In genomic region chr22:29704528-29705285, GRCh38 we compare ENCODE assay signal across 11 cellular contexts. TPM values are rescaled to one million over a fixed set of nuclear protein-coding genes. Genes with fewer than 3 reads are reported as not detected.
DNase-seq lines count a peak whose midpoint lies in the region; ATAC-seq, FAIRE-seq and TF ChIP-seq lines count a peak whose summit lies in the region.
"Had no signal": no experiment of that assay in that cellular context is flagged by ENCODE, and none has a peak within 500 bp of the region (broad histone marks: within the 10 kb centered on the region; RNA-seq: fewer than 3 reads in every experiment).

No MANE protein-coding gene starts in this region.

- intact Hi-C loops in psoas muscle (cut with DNase I), result no loop called here

- H3K4me3 Mint-ChIP-seq in neural progenitor cell (peak overlapping the region; percentile 68), type B pancreatic cell (no peak overlapping the region)
- no peak overlapping the region for H3K4me3 Mint-ChIP-seq in activated CD8-positive, alpha-beta memory T cell treated with anti-CD3 and anti-CD28 coated beads, Interleukin-2, amount 10 ng/mL, durations not matched to agents 7 days and 5 days

- peaks cover 39% of the 10 kb centered on the region for H3F3A ChIP-seq in neural progenitor cell (ENCODE audit: low read depth)

- peak overlapping the region; percentile 21 for H3K4me2 ChIP-seq in neural progenitor cell

- no peak for TF ChIP-seq CTCF in bronchial epithelial cell (IDR thresholded peaks at IDR 0.05; ENCODE audit: insufficient read depth, low read length, severe bottlenecking)
- no peak for TF ChIP-seq CTCF in neural progenitor cell (IDR thresholded peaks at IDR 0.05)
- TF ChIP-seq CTCF in type B pancreatic cell (conservative IDR thresholded peaks at IDR 0.05), result no peak
- no peak for TF ChIP-seq CTCF in psoas muscle (IDR thresholded peaks at IDR 0.05)

- H4K20me1 ChIP-seq in neural progenitor cell (ENCODE audit: low read depth), result peaks cover 33% of the 10 kb centered on the region

- H3K27ac Mint-ChIP-seq in neural progenitor cell, result peak overlapping the region; percentile 89
- no peak overlapping the region for H3K27ac Mint-ChIP-seq in type B pancreatic cell
- no peak overlapping the region for H3K27ac Mint-ChIP-seq in activated CD8-positive, alpha-beta memory T cell treated with anti-CD3 and anti-CD28 coated beads, Interleukin-2, amount 10 ng/mL, durations not matched to agents 7 days and 5 days

- peaks cover 60% of the 10 kb centered on the region for H3K4me1 Mint-ChIP-seq in neural progenitor cell
- peaks cover 33% of the 10 kb centered on the region for H3K4me1 Mint-ChIP-seq in type B pancreatic cell (ENCODE audit: unreplicated experiment)
- peaks cover 7% of the 10 kb centered on the region for H3K4me1 Mint-ChIP-seq in activated CD8-positive, alpha-beta memory T cell treated with anti-CD3 and anti-CD28 coated beads, Interleukin-2, amount 10 ng/mL, durations not matched to agents 7 days and 5 days

- CTCF ChIA-PET in activated CD8-positive, alpha-beta memory T cell treated with anti-CD3 and anti-CD28 coated beads, Interleukin-2, amount 10 ng/mL, durations not matched to agents 7 days and 5 days (lab: Charles Lee), result interaction anchor here (1.0 kb wide), 1 partner anchor 384 kb away, joined by 3 read pairs; no protein-coding TSS in a partner anchor

- 19 to 33% (median 23%) methylated on average over 12 to 14 of the region's 14 CpGs for WGBS in psoas muscle, 3 donors

- H3K27ac ChIP-seq in neural progenitor cell (no peak overlapping the region), psoas muscle (no peak overlapping the region)

- no peaks in the 10 kb centered on the region for H3K79me2 ChIP-seq in neural progenitor cell (ENCODE audit: low read depth)

- no peak for ATAC-seq in activated CD8-positive, alpha-beta memory T cell treated with anti-CD3 and anti-CD28 coated beads, Interleukin-2, amount 10 ng/mL, durations not matched to agents 7 days and 5 days
- no peak for ATAC-seq in psoas muscle

- H3K4me3 ChIP-seq in bronchial epithelial cell (ENCODE audit: low read depth, low read length), result no peak overlapping the region
- H3K4me3 ChIP-seq in neural progenitor cell, result no peak overlapping the region
- H3K4me3 ChIP-seq in psoas muscle, result no peak overlapping the region
- H3K4me3 ChIP-seq: coronary artery had no signal

- H3K9me3 Mint-ChIP-seq in neural progenitor cell (no peaks in the 10 kb centered on the region), type B pancreatic cell (no peaks in the 10 kb centered on the region)
- no peaks in the 10 kb centered on the region for H3K9me3 Mint-ChIP-seq in activated CD8-positive, alpha-beta memory T cell treated with anti-CD3 and anti-CD28 coated beads, Interleukin-2, amount 10 ng/mL, durations not matched to agents 7 days and 5 days (ENCODE audit: low read depth)

- no peaks in the 10 kb centered on the region for H3K9me3 ChIP-seq in neural progenitor cell (ENCODE audit: low read depth)
- no peaks in the 10 kb centered on the region for H3K9me3 ChIP-seq in psoas muscle

- no peak overlapping the region for H2AFZ ChIP-seq in neural progenitor cell (replicated peaks)

- H3K9ac ChIP-seq in neural progenitor cell, result no peak overlapping the region

- peak; percentile 66 for FAIRE-seq in bronchial epithelial cell (lab: Jason Lieb, UNC)

- peak; percentile 50 for DNase-seq in DMS153 treated with DMSO at 0.1 percent for 48 hours (lab: John Stamatoyannopoulos, UW; ENCODE audit: unreplicated experiment)
- peak; percentile 93 for DNase-seq in NCI-H1092 (lab: John Stamatoyannopoulos, UW)
- no peak for DNase-seq in bronchial epithelial cell (ENCODE audit: low read depth)
- no peak for DNase-seq in neural progenitor cell (ENCODE audit: low spot score)
- DNase-seq in type B pancreatic cell (ENCODE audit: extremely low spot score, unreplicated experiment), result no peak
- DNase-seq in activated CD8-positive, alpha-beta memory T cell treated with anti-CD3 and anti-CD28 coated beads, Interleukin-2, amount 10 ng/mL, durations not matched to agents 7 days and 5 days, result no peak
- no peak for DNase-seq in stimulated activated naive CD4-positive, alpha-beta T cell (lab: John Stamatoyannopoulos, UW)
- DNase-seq in psoas muscle, result no peak
- DNase-seq: activated CD4-positive, CD25-positive, alpha-beta regulatory T cell treated with anti-CD3 and anti-CD28 coated beads, Interleukin-2, amount 50 U/mL, for 72 hours had no signal

- no peaks in the 10 kb centered on the region for H3K36me3 Mint-ChIP-seq in neural progenitor cell
- H3K36me3 Mint-ChIP-seq in type B pancreatic cell, result no peaks in the 10 kb centered on the region
- no peaks in the 10 kb centered on the region for H3K36me3 Mint-ChIP-seq in activated CD8-positive, alpha-beta memory T cell treated with anti-CD3 and anti-CD28 coated beads, Interleukin-2, amount 10 ng/mL, durations not matched to agents 7 days and 5 days

- H3K27me3 Mint-ChIP-seq in neural progenitor cell (ENCODE audit: insufficient read depth, low read depth), result peaks cover 22% of the 10 kb centered on the region
- peaks cover 53% of the 10 kb centered on the region for H3K27me3 Mint-ChIP-seq in type B pancreatic cell
- peaks cover 14% of the 10 kb centered on the region for H3K27me3 Mint-ChIP-seq in activated CD8-positive, alpha-beta memory T cell treated with anti-CD3 and anti-CD28 coated beads, Interleukin-2, amount 10 ng/mL, durations not matched to agents 7 days and 5 days

- no peaks in the 10 kb centered on the region for H3K36me3 ChIP-seq in bronchial epithelial cell (ENCODE audit: control insufficient read depth, insufficient read depth, low read length)
- no peaks in the 10 kb centered on the region for H3K36me3 ChIP-seq in neural progenitor cell
- no peaks in the 10 kb centered on the region for H3K36me3 ChIP-seq in psoas muscle (ENCODE audit: insufficient read depth in 1 of 2, low read depth in 1 of 2)

- peaks cover 59% of the 10 kb centered on the region for H3K4me1 ChIP-seq in neural progenitor cell
- peaks cover 16% of the 10 kb centered on the region for H3K4me1 ChIP-seq in psoas muscle

- peaks cover 3% of the 10 kb centered on the region for H3K27me3 ChIP-seq in bronchial epithelial cell (ENCODE audit: control insufficient read depth, insufficient read depth, low read length)
- H3K27me3 ChIP-seq in neural progenitor cell, result peaks cover 25% of the 10 kb centered on the region
- peaks cover 0 to 3% (median 0%) of the 10 kb centered on the region in 3 donors for H3K27me3 ChIP-seq in psoas muscle (ENCODE audit: insufficient read depth in 3 of 3, low read length in 2 of 3)

RNA-seq across cellular contexts. Expression of gene CABP7, which starts 15.1 kb away (rescaled TPM):
- total RNA-seq in bronchial epithelial cell (not detected in 2 replicates), neural progenitor cell (ENCODE audit: low replicate concordance) (0.09 TPM in 1 of 2 replicates, not detected in the other), type B pancreatic cell (ENCODE audit: low replicate concordance) (1.1 and 1.7 TPM in 2 replicates), psoas muscle (not detected)
- total RNA-seq in activated CD8-positive, alpha-beta memory T cell treated with anti-CD3 and anti-CD28 coated beads, Interleukin-2, amount 10 ng/mL, durations not matched to agents 7 days and 5 days, result not detected
- polyA plus RNA-seq in psoas muscle, result under 1 TPM; 0.03 to 0.07 (median 0.04) TPM
- total RNA-seq: lung microvascular endothelial cell had no signal

Comparison
In these comparisons a context has a peak if more than half of its experiments do, and no peak if none do; other contexts are left out.
1. DNase-seq: peak in DMS153 treated with DMSO at 0.1 percent for 48 hours (single experiment) and NCI-H1092 (single experiment); none in bronchial epithelial cell (single experiment), neural progenitor cell (single experiment), type B pancreatic cell (single experiment), activated CD8-positive, alpha-beta memory T cell treated with anti-CD3 and anti-CD28 coated beads, Interleukin-2, amount 10 ng/mL, durations not matched to agents 7 days and 5 days (single experiment), stimulated activated naive CD4-positive, alpha-beta T cell (0 of 6) and psoas muscle (0 of 2).